ENCODE assay signal across 20 cellular contexts in the genomic region with DNA sequence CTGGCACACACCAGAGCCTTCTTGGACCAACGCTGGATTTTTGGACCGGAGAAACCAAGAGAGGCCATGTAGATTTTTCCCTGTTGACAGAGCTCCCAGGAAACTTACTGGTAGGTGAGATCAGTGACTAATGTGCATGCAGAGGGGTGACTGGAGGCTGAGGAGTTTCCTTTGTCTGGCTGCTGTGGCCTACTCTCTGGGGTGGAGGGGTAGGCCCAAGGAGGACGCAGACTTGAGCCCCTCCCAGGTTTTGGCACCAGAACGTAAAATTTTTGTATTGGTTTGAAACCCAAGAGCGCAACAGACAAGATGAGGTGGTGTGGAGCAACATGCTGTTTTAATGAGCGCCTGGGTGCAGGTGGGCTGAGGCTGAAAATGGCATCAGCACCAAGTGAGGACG. TPM values are rescaled to one million over a fixed set of nuclear protein-coding genes. Genes with fewer than 3 reads are reported as not detected.
DNase-seq lines count a peak whose midpoint lies in the region; ATAC-seq, FAIRE-seq and TF ChIP-seq lines count a peak whose summit lies in the region.
"Had no signal": no experiment of that assay in that cellular context is flagged by ENCODE, and none has a peak within 500 bp of the region (broad histone marks: within the 10 kb centered on the region; RNA-seq: fewer than 3 reads in every experiment).

No MANE protein-coding gene starts in this region.

- H4K20me1 ChIP-seq in HepG2 (ENCODE audit: insufficient read depth, low read length) = no peaks in the 10 kb centered on the region

- peaks cover 40% of the 10 kb centered on the region for H3K36me3 Mint-ChIP-seq in activated B cell treated with CpG ODN at 0.5 μM for 24 hours (ENCODE audit: low read depth)
- H3K36me3 Mint-ChIP-seq in stimulated activated effector memory CD8-positive, alpha-beta T cell treated with anti-CD3 and anti-CD28 coated beads, Interleukin-12 subunit alpha, Interleukin-12 subunit beta, amount 100 ng/mL, for 72 hours = no peaks in the 10 kb centered on the region
- no peaks in the 10 kb centered on the region for H3K36me3 Mint-ChIP-seq in CD8-positive, alpha-beta memory T cell
- H3K36me3 Mint-ChIP-seq: CD4-positive, alpha-beta memory T cell had no signal

- peak overlapping the region; percentile 9 for H3K27ac Mint-ChIP-seq in activated B cell treated with CpG ODN at 0.5 μM for 24 hours
- H3K27ac Mint-ChIP-seq in stimulated activated effector memory CD8-positive, alpha-beta T cell treated with anti-CD3 and anti-CD28 coated beads, Interleukin-12 subunit alpha, Interleukin-12 subunit beta, amount 100 ng/mL, for 72 hours = no peak overlapping the region
- no peak overlapping the region for H3K27ac Mint-ChIP-seq in CD8-positive, alpha-beta memory T cell
- H3K27ac Mint-ChIP-seq: CD4-positive, alpha-beta memory T cell; GM23338 had no signal

- no peaks in the 10 kb centered on the region for H3K79me2 ChIP-seq in HepG2 (ENCODE audit: insufficient read depth, low read length)

- TF ChIP-seq CTCF in A549 (IDR thresholded peaks at IDR 0.05) = no peak
- no peak for TF ChIP-seq CTCF in activated B cell treated with CpG ODN at 0.5 μM for 24 hours (IDR thresholded peaks at IDR 0.05)
- TF ChIP-seq CTCF in HepG2 (CRISPR knock-in tag; IDR thresholded peaks at IDR 0.05) = no peak

- H3K27me3 ChIP-seq in HepG2 (ENCODE audit: control insufficient read depth in 1 of 2, insufficient read depth in 2 of 2, low read length in 2 of 2) = no peaks in the 10 kb centered on the region
- no peaks in the 10 kb centered on the region for H3K27me3 ChIP-seq in CD8-positive, alpha-beta memory T cell (ENCODE audit: insufficient read depth, low read length, poor library complexity, severe bottlenecking)

- POLR2A ChIA-PET in A549 (lab: Yijun Ruan, JAX) (no interaction called here), activated B cell treated with CpG ODN at 0.5 μM for 24 hours (lab: Charles Lee) (no interaction called here), HepG2 (lab: Yijun Ruan, JAX) (no interaction called here)
- POLR2A ChIA-PET in CD8-positive, alpha-beta memory T cell (lab: Charles Lee) = no interaction called here

- CTCF ChIA-PET in A549 (lab: Yijun Ruan, JAX) (no interaction called here), activated B cell treated with CpG ODN at 0.5 μM for 24 hours (lab: Charles Lee) (no interaction called here), HepG2 (lab: Yijun Ruan, JAX; ENCODE audit: low intra/inter-chr PET ratio, low total read pairs) (no interaction called here)
- CTCF ChIA-PET in CD8-positive, alpha-beta memory T cell (lab: Charles Lee) = no interaction called here

- intact Hi-C loops in activated B cell treated with CpG ODN at 0.5 μM for 24 hours (cut with micrococcal nuclease) = no loop called here
- intact Hi-C loops in HepG2 (cut with micrococcal nuclease; ENCODE audit: unreplicated experiment) = no loop called here

- H2AFZ ChIP-seq in HepG2 (ENCODE audit: low read length) = no peak overlapping the region
- H2AFZ ChIP-seq: GM23338 had no signal

- 84% methylated on average over 7 of the region's 7 CpGs for WGBS in A549 (ENCODE audit: missing lambda C conversion rate)
- 88% methylated on average over 7 of the region's 7 CpGs for WGBS in HepG2 (ENCODE audit: low lambda C conversion rate)

- peaks cover 0 to 13% of the 10 kb centered on the region in 2 experiments; a peak in 1 of 5 replicates for H3K36me3 ChIP-seq in HepG2 (replicated peaks in 1 of 2; ENCODE audit: control insufficient read depth in 1 of 2, insufficient read depth in 2 of 2, low read length in 2 of 2)
- H3K36me3 ChIP-seq in CD8-positive, alpha-beta memory T cell (ENCODE audit: insufficient read depth, low read length) = no peaks in the 10 kb centered on the region

- H3K4me1 ChIP-seq in A549 = peaks cover 62% of the 10 kb centered on the region
- peaks cover 16% of the 10 kb centered on the region for H3K4me1 ChIP-seq in HepG2 (ENCODE audit: insufficient read depth, low read length)
- H3K4me1 ChIP-seq in CD8-positive, alpha-beta memory T cell (ENCODE audit: insufficient read depth, low read length) = no peaks in the 10 kb centered on the region

- H3K4me1 Mint-ChIP-seq in activated B cell treated with CpG ODN at 0.5 μM for 24 hours = peaks cover 10% of the 10 kb centered on the region
- H3K4me1 Mint-ChIP-seq in stimulated activated effector memory CD8-positive, alpha-beta T cell treated with anti-CD3 and anti-CD28 coated beads, Interleukin-12 subunit alpha, Interleukin-12 subunit beta, amount 100 ng/mL, for 72 hours = no peaks in the 10 kb centered on the region
- no peaks in the 10 kb centered on the region for H3K4me1 Mint-ChIP-seq in CD8-positive, alpha-beta memory T cell

- H3K4me3 ChIP-seq in A549 (no peak overlapping the region), HepG2 (replicated peaks in 1 of 3; ENCODE audit: insufficient read depth in 1 of 3, low read depth in 2 of 3, low read length in 3 of 3) (no peak overlapping the region)
- H3K4me3 ChIP-seq in CD8-positive, alpha-beta memory T cell (ENCODE audit: low read length) = no peak overlapping the region
- H3K4me3 ChIP-seq: GM12878, GM23338 had no signal

- peak overlapping the region; percentile 8; the same call in 2 of the 3 replicates for H3K4me2 ChIP-seq in A549
- H3K4me2 ChIP-seq in HepG2 (ENCODE audit: low read depth, low read length) = no peak overlapping the region
- H3K4me2 ChIP-seq: GM23338 had no signal

- no peak for TF ChIP-seq RAD21 in A549 (conservative IDR thresholded peaks at IDR 0.05 in 1 of 2, IDR thresholded peaks at IDR 0.05 in 1 of 2)
- TF ChIP-seq RAD21 in HepG2 (CRISPR knock-in tag; IDR thresholded peaks at IDR 0.05) = no peak

- H3K9ac ChIP-seq in HepG2 (ENCODE audit: insufficient read depth, low read depth, low read length) = no peak overlapping the region

- no TSS peak for BruUV-seq in HepG2 (replicated peaks; lab: Mats Ljungman, UMichigan)

- TF ChIP-seq EP300 in A549 (IDR thresholded peaks at IDR 0.05) = no peak
- TF ChIP-seq EP300 in HepG2 (IDR thresholded peaks at IDR 0.05; ENCODE audit: low read depth in 2 of 2, low read length in 2 of 2) = no peak
- no peak for TF ChIP-seq EP300 in HepG2 (CRISPR knock-in tag; IDR thresholded peaks at IDR 0.05; ENCODE audit: borderline replicate concordance)

- ATAC-seq in A549 (peak; percentile 25 to 39; a peak in 4 of 6 replicates), activated B cell treated with CpG ODN at 0.5 μM for 24 hours (ENCODE audit: low read depth) (no peak), HepG2 (peak; percentile 28; the same call in 1 of the 3 replicates), GM21526 (IDR thresholded peaks at IDR 0.05; ENCODE audit: low FRiP score, unreplicated experiment) (no peak)
- peak; percentile 5 for ATAC-seq in stimulated activated effector memory CD8-positive, alpha-beta T cell treated with anti-CD3 and anti-CD28 coated beads, Interleukin-12 subunit alpha, Interleukin-12 subunit beta, amount 100 ng/mL, for 72 hours
- ATAC-seq: GM23338, HCT116 had no signal

- no peak overlapping the region for H3K4me3 Mint-ChIP-seq in activated B cell treated with CpG ODN at 0.5 μM for 24 hours
- H3K4me3 Mint-ChIP-seq in stimulated activated effector memory CD8-positive, alpha-beta T cell treated with anti-CD3 and anti-CD28 coated beads, Interleukin-12 subunit alpha, Interleukin-12 subunit beta, amount 100 ng/mL, for 72 hours = no peak overlapping the region
- no peak overlapping the region for H3K4me3 Mint-ChIP-seq in CD8-positive, alpha-beta memory T cell
- H3K4me3 Mint-ChIP-seq: CD4-positive, alpha-beta memory T cell; GM23338; H9 had no signal

- H3K9me3 ChIP-seq in A549 (no peaks in the 10 kb centered on the region), HepG2 (ENCODE audit: low read length) (no peaks in the 10 kb centered on the region)
- H3K9me3 ChIP-seq in CD8-positive, alpha-beta memory T cell (ENCODE audit: low read length) = no peaks in the 10 kb centered on the region

- TF ChIP-seq POLR2A in A549 (IDR thresholded peaks at IDR 0.05; ENCODE audit: low read length) (no peak), HepG2 (IDR thresholded peaks at IDR 0.05; ENCODE audit: insufficient read depth in 1 of 2, low read depth in 2 of 2, low read length in 2 of 2) (no peak)

- FAIRE-seq in A549 (lab: Jason Lieb, UNC) = no peak
- FAIRE-seq in HepG2 (lab: Jason Lieb, UNC) = no peak
- FAIRE-seq: D721Med, GM12878, GM19239 had no signal

- in situ Hi-C loops in HepG2 (cut with HindIII; ENCODE audit: extremely low pct_ligation_motif_present, low pct_unique_long_range_greater_than_20kb) = no loop called here

- no peaks in the 10 kb centered on the region for H3K9me3 Mint-ChIP-seq in activated B cell treated with CpG ODN at 0.5 μM for 24 hours
- no peaks in the 10 kb centered on the region for H3K9me3 Mint-ChIP-seq in stimulated activated effector memory CD8-positive, alpha-beta T cell treated with anti-CD3 and anti-CD28 coated beads, Interleukin-12 subunit alpha, Interleukin-12 subunit beta, amount 100 ng/mL, for 72 hours
- H3K9me3 Mint-ChIP-seq in CD8-positive, alpha-beta memory T cell = no peaks in the 10 kb centered on the region
- H3K9me3 Mint-ChIP-seq: CD4-positive, alpha-beta memory T cell; GM23338 had no signal

- H3K27ac ChIP-seq in A549 (peak overlapping the region in 1 of 2 experiments; percentile 1; a peak in 1 of 6 replicates), HepG2 (ENCODE audit: extremely low read length, insufficient read depth, low read length) (no peak overlapping the region)
- H3K27ac ChIP-seq in CD8-positive, alpha-beta memory T cell (ENCODE audit: low read depth, low read length) = no peak overlapping the region

- H3K27me3 Mint-ChIP-seq in activated B cell treated with CpG ODN at 0.5 μM for 24 hours = no peaks in the 10 kb centered on the region
- peaks cover 3 to 4% of the 10 kb centered on the region in 2 donors for H3K27me3 Mint-ChIP-seq in CD8-positive, alpha-beta memory T cell

- DNase-seq in A549 (ENCODE audit: low read depth in 1 of 2, low spot score in 1 of 2) (no peak), activated B cell treated with CpG ODN at 0.5 μM for 24 hours (no peak), HepG2 (ENCODE audit: low spot score) (no peak), COLO829 (ENCODE audit: low spot score) (no peak)
- no peak for DNase-seq in stimulated activated effector memory CD8-positive, alpha-beta T cell treated with anti-CD3 and anti-CD28 coated beads, Interleukin-12 subunit alpha, Interleukin-12 subunit beta, amount 100 ng/mL, for 72 hours (ENCODE audit: low spot score in 2 of 2)
- DNase-seq in CD8-positive, alpha-beta memory T cell = no peak
- DNase-seq: 8988T; C1 segment of cervical spinal cord; CD4-positive, alpha-beta memory T cell; DMS 273 treated with DMSO at 0.1 percent for 48 hours; DMS79; EL; GDM1; H9 had no signal

RNA-seq across cellular contexts. Expression of a gene that starts 59.2 kb away (rescaled TPM):
- polyA plus RNA-seq in A549 (2011; rRNA removed) = 310 and 324 TPM in 2 replicates
- polyA plus RNA-seq in A549 (2012; cell fraction: cytosol; rRNA removed) = 61.8 and 66.4 TPM in 2 replicates
- 27.2 and 41.7 TPM in 2 replicates for polyA plus RNA-seq in A549 (2012; cell fraction: nucleus; rRNA removed)
- 242 to 304 TPM (median 302 TPM) in 3 replicates for polyA plus RNA-seq in A549 (2017; fragmentation: RNase III; extraction: RNeasy Plus Mini Kit Qiagen cat#74134 plus additional on column Dnase treatment)
- polyA minus RNA-seq in A549 (2011; rRNA and poly(A)+ RNA removed) = 117 and 131 TPM in 2 replicates
- total RNA-seq in activated B cell treated with CpG ODN at 0.5 μM for 24 hours = 43.8 and 48.0 TPM in 2 replicates
- total RNA-seq in HepG2 (2016; rRNA removed; fragmentation: Illumina TruSeq; extraction: Trizol) = 68.6 and 98.2 TPM in 2 replicates
- 11.5 and 14.9 TPM in 2 replicates for total RNA-seq in HepG2 (2016; cell fraction: cytosol; rRNA removed; fragmentation: Illumina TruSeq; extraction: Trizol; ENCODE audit: low read depth)
- total RNA-seq in HepG2 (2016; cell fraction: insoluble cytoplasmic fraction; rRNA removed; fragmentation: Illumina TruSeq; extraction: Trizol) = 70.0 and 103 TPM in 2 replicates
- 26.4 and 34.0 TPM in 2 replicates for total RNA-seq in HepG2 (2016; cell fraction: membrane; rRNA removed; fragmentation: Illumina TruSeq; extraction: Trizol)
- 60.4 and 62.1 TPM in 2 replicates for total RNA-seq in HepG2 (2016; cell fraction: nucleus; rRNA removed; fragmentation: Illumina TruSeq; extraction: Trizol)
- polyA plus RNA-seq in HepG2 (2011; rRNA removed) = 13.7 and 21.9 TPM in 2 replicates
- 11.5 and 15.4 TPM in 2 replicates for polyA plus RNA-seq in HepG2 (2011; cell fraction: cytosol; rRNA removed)
- polyA plus RNA-seq in HepG2 (2011; cell fraction: nucleus; rRNA removed) = 4.5 and 5.2 TPM in 2 replicates
- polyA plus RNA-seq in HepG2 (2012) = 31.0 and 46.5 TPM in 2 replicates
- 10.7 and 10.8 TPM in 2 replicates for polyA plus RNA-seq in HepG2 (2016; cell fraction: cytosol; fragmentation: Illumina TruSeq; extraction: Trizol; ENCODE audit: low read depth)
- 71.6 and 79.6 TPM in 2 replicates for polyA plus RNA-seq in HepG2 (2016; cell fraction: insoluble cytoplasmic fraction; fragmentation: Illumina TruSeq; extraction: Trizol; ENCODE audit: low read depth)
- polyA plus RNA-seq in HepG2 (2016; cell fraction: membrane; fragmentation: Illumina TruSeq; extraction: Trizol; ENCODE audit: low read depth) = 15.4 and 19.8 TPM in 2 replicates
- polyA plus RNA-seq in HepG2 (2016; cell fraction: nucleus; fragmentation: Illumina TruSeq; extraction: Trizol; ENCODE audit: insufficient read depth, low read depth) = 27.3 and 28.7 TPM in 2 replicates
- polyA minus RNA-seq in HepG2 (2011; rRNA and poly(A)+ RNA removed; ENCODE audit: low replicate concordance) = 7.0 and 141 TPM in 2 replicates
- 13.4 and 17.7 TPM in 2 replicates for polyA minus RNA-seq in HepG2 (2011; cell fraction: cytosol; rRNA and poly(A)+ RNA removed)
- 98.0 and 107 TPM in 2 replicates for polyA minus RNA-seq in HepG2 (2011; cell fraction: nucleus; rRNA and poly(A)+ RNA removed)
- under 1 TPM in 1 of 2 experiments, not detected in 1; 0.20 TPM for total RNA-seq in CD8-positive, alpha-beta memory T cell
- polyA plus RNA-seq in CD8-positive, alpha-beta memory T cell = not detected

Comparison
In these comparisons a context has a peak if more than half of its experiments do, and no peak if none do; other contexts are left out.
1. ATAC-seq: peak in A549 (2 of 2), HepG2 (single experiment) and stimulated activated effector memory CD8-positive, alpha-beta T cell treated with anti-CD3 and anti-CD28 coated beads, Interleukin-12 subunit alpha, Interleukin-12 subunit beta, amount 100 ng/mL, for 72 hours (single experiment); none in activated B cell treated with CpG ODN at 0.5 μM for 24 hours (single experiment) and GM21526 (single experiment).
2. RNA of a gene that starts 59.2 kb away (total RNA-seq): 11.5 to 103 TPM in HepG2 and 43.8 to 48.0 TPM in activated B cell treated with CpG ODN at 0.5 μM for 24 hours; 0.20 TPM in CD8-positive, alpha-beta memory T cell; every median in the first group is over 10 times any median in the second.